35 cellular contexts compared by ENCODE assay signal in the genomic region with DNA sequence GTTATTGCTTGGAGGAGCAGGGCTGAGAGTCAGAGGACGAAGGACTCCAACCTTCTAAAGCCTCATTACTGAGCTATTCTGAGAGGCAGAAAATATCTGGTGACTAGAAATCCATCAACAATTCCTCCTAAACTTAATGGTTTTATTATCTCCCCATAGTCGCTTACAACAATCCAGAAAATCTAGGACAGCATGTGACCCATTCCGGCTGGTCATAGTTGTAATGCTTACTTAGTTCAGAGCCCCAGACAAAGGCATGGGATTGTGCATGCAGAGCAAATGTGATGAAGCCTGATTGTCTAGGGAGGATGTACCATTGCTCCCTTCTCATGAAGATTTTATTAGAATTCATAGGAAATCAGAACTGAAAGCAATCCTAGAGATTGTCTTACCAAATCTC.
"Had no signal": no experiment of that assay in that cellular context is flagged by ENCODE, and none has a peak within 500 bp of the region (broad histone marks: within the 10 kb centered on the region; RNA-seq: fewer than 3 reads in every experiment).

No MANE protein-coding gene starts in this region.

- H3K4me3 ChIP-seq: MG63 had no signal

- DNase-seq: Karpas-422, Kasumi-1, MG63, MM.1S, MV-4-11, NCI-H1048, NCI-H1092, NCI-H1092 treated with DMSO at 0.1 percent for 48 hours, NCI-H1105, NCI-H1105 treated with DMSO at 0.1 percent for 48 hours, NCI-H1417, NCI-H1417 treated with DMSO at 0.1 percent for 48 hours, NCI-H1436, NCI-H1436 treated with DMSO at 0.1 percent for 48 hours, NCI-H146, NCI-H1694, NCI-H1694 treated with DMSO at 0.1 percent for 48 hours, NCI-H187, NCI-H187 treated with DMSO at 0.1 percent for 48 hours, NCI-H1930, NCI-H2029, NCI-H2029 treated with DMSO at 0.1 percent for 48 hours, NCI-H2081, NCI-H2081 treated with DMSO at 0.1 percent for 48 hours, NCI-H2107, NCI-H2171, NCI-H2171 treated with DMSO at 0.1 percent for 48 hours, NCI-H2227 treated with DMSO at 0.1 percent for 48 hours, NCI-H226, NCI-H345, NCI-H446, NCI-H446 treated with DMSO at 0.1 percent for 48 hours, NCI-H510A, NCI-H510A treated with DMSO at 0.1 percent for 48 hours, NCI-H524 had no signal

- H3K36me3 ChIP-seq: MG63 had no signal

- H3K9me3 ChIP-seq: MG63 had no signal
